ENCODE assay signal across 1 cellular context in the genomic region with DNA sequence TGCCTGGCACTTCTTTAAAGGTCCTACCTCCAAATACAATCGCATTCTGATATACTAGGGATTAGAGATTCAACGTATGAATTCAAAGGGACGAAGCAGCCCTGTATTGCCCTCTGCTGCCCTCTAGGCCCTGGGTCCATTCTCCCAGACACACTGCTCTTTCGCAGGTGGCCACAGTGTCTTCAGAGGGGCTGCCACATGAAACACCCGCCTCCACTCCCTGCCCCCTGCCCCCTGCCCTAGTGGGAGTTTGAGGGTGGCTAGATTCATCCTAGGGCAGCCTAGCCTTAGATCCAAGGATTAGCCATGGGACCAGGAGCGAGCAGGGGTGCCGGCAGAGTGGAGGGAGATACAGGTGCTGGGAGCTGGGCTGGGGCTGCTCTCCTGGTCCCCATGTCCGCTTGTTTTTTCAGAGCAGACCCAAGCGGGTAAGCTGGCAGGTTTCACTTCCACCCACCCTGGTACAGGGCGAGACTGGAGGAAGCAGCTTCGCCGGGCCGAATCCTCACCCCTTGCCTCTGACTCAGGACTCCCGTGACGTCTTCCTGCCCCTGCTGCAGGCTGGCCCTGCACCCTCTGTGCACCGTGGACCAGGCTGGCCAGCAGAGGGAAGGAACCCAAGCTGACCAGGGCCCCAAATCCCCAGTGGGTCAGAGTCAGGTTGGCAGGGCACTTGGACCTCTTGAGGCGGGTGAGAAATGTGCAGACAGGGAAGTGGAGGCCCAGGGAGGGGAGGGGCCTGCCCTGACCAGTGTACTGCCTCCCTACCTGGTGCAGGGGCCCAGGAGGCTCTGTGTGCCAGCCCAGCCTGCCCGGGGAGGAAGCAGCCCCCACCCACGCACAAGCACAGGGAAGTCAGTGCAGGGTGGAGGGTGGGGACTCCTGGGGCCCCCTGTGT.
A peak's percentile ranks its signal among the peaks of the same experiment; 100 is the strongest.
TF ChIP-seq lines count a peak whose summit lies in the region.

No MANE protein-coding gene starts in this region.

TF ChIP-seq in HepG2, 621 proteins besides CTCF, POLR2A, EP300 and RAD21 (continued from another document and continues in another):
- TF ChIP-seq, protein P1, sequence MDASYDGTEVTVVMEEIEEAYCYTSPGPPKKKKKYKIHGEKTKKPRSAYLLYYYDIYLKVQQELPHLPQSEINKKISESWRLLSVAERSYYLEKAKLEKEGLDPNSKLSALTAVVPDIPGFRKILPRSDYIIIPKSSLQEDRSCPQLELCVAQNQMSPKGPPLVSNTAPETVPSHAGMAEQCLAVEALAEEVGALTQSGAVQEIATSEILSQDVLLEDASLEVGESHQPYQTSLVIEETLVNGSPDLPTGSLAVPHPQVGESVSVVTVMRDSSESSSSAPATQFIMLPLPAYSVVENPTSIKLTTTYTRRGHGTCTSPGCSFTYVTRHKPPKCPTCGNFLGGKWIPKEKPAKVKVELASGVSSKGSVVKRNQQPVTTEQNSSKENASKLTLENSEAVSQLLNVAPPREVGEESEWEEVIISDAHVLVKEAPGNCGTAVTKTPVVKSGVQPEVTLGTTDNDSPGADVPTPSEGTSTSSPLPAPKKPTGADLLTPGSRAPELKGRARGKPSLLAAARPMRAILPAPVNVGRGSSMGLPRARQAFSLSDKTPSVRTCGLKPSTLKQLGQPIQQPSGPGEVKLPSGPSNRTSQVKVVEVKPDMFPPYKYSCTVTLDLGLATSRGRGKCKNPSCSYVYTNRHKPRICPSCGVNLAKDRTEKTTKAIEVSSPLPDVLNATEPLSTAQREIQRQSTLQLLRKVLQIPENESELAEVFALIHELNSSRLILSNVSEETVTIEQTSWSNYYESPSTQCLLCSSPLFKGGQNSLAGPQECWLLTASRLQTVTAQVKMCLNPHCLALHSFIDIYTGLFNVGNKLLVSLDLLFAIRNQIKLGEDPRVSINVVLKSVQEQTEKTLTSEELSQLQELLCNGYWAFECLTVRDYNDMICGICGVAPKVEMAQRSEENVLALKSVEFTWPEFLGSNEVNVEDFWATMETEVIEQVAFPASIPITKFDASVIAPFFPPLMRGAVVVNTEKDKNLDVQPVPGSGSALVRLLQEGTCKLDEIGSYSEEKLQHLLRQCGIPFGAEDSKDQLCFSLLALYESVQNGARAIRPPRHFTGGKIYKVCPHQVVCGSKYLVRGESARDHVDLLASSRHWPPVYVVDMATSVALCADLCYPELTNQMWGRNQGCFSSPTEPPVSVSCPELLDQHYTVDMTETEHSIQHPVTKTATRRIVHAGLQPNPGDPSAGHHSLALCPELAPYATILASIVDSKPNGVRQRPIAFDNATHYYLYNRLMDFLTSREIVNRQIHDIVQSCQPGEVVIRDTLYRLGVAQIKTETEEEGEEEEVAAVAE (CRISPR knock-in tag; IDR thresholded peaks at IDR 0.05; ENCODE audit: borderline replicate concordance) = no peak
- TF ChIP-seq, protein P2, sequence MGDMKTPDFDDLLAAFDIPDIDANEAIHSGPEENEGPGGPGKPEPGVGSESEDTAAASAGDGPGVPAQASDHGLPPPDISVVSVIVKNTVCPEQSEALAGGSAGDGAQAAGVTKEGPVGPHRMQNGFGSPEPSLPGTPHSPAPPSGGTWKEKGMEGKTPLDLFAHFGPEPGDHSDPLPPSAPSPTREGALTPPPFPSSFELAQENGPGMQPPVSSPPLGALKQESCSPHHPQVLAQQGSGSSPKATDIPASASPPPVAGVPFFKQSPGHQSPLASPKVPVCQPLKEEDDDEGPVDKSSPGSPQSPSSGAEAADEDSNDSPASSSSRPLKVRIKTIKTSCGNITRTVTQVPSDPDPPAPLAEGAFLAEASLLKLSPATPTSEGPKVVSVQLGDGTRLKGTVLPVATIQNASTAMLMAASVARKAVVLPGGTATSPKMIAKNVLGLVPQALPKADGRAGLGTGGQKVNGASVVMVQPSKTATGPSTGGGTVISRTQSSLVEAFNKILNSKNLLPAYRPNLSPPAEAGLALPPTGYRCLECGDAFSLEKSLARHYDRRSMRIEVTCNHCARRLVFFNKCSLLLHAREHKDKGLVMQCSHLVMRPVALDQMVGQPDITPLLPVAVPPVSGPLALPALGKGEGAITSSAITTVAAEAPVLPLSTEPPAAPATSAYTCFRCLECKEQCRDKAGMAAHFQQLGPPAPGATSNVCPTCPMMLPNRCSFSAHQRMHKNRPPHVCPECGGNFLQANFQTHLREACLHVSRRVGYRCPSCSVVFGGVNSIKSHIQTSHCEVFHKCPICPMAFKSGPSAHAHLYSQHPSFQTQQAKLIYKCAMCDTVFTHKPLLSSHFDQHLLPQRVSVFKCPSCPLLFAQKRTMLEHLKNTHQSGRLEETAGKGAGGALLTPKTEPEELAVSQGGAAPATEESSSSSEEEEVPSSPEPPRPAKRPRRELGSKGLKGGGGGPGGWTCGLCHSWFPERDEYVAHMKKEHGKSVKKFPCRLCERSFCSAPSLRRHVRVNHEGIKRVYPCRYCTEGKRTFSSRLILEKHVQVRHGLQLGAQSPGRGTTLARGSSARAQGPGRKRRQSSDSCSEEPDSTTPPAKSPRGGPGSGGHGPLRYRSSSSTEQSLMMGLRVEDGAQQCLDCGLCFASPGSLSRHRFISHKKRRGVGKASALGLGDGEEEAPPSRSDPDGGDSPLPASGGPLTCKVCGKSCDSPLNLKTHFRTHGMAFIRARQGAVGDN (CRISPR knock-in tag; IDR thresholded peaks at IDR 0.05) = peak; percentile 84
- no peak for TF ChIP-seq ZNF235 (CRISPR knock-in tag; IDR thresholded peaks at IDR 0.05; ENCODE audit: borderline replicate concordance)
- TF ChIP-seq RNF2 (conservative IDR thresholded peaks at IDR 0.05; ENCODE audit: low read depth) = no peak
- no peak for TF ChIP-seq CBX5 (CRISPR knock-in tag; IDR thresholded peaks at IDR 0.05; ENCODE audit: borderline replicate concordance)
- TF ChIP-seq U2AF1 (optimal IDR thresholded peaks at IDR 0.05; ENCODE audit: low read depth, low read length) = peak; percentile 37
- no peak for TF ChIP-seq ZNF607 (CRISPR knock-in tag; IDR thresholded peaks at IDR 0.05; ENCODE audit: borderline replicate concordance)
- TF ChIP-seq ATM (IDR thresholded peaks at IDR 0.05; ENCODE audit: borderline replicate concordance) = no peak
- TF ChIP-seq ELF3 (CRISPR knock-in tag; IDR thresholded peaks at IDR 0.05) = no peak; the same call in 1 of the 2 replicates
- TF ChIP-seq, protein P3, sequence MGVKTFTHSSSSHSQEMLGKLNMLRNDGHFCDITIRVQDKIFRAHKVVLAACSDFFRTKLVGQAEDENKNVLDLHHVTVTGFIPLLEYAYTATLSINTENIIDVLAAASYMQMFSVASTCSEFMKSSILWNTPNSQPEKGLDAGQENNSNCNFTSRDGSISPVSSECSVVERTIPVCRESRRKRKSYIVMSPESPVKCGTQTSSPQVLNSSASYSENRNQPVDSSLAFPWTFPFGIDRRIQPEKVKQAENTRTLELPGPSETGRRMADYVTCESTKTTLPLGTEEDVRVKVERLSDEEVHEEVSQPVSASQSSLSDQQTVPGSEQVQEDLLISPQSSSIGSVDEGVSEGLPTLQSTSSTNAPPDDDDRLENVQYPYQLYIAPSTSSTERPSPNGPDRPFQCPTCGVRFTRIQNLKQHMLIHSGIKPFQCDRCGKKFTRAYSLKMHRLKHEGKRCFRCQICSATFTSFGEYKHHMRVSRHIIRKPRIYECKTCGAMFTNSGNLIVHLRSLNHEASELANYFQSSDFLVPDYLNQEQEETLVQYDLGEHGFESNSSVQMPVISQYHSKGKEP (CRISPR knock-in tag; IDR thresholded peaks at IDR 0.05) = no peak
- no peak for TF ChIP-seq NPAS2 (CRISPR knock-in tag; IDR thresholded peaks at IDR 0.05; ENCODE audit: borderline replicate concordance)
- TF ChIP-seq HOXA5 (CRISPR knock-in tag; IDR thresholded peaks at IDR 0.05) = no peak
- 0 out of 2 replicates have a peak, but pooled peaks have one; percentile 62 for TF ChIP-seq ATF7-NPFF (CRISPR knock-in tag; IDR thresholded peaks at IDR 0.05; ENCODE audit: low read depth)
- TF ChIP-seq, protein P4, sequence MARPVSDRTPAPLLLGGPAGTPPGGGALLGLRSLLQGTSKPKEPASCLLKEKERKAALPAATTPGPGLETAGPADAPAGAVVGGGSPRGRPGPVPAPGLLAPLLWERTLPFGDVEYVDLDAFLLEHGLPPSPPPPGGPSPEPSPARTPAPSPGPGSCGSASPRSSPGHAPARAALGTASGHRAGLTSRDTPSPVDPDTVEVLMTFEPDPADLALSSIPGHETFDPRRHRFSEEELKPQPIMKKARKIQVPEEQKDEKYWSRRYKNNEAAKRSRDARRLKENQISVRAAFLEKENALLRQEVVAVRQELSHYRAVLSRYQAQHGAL (CRISPR knock-in tag; IDR thresholded peaks at IDR 0.05; ENCODE audit: not compliant biosample characterization) = no peak
- no peak for TF ChIP-seq PAF1 (CRISPR knock-in tag; IDR thresholded peaks at IDR 0.05)
- no peak for TF ChIP-seq ZNF17 (CRISPR knock-in tag; IDR thresholded peaks at IDR 0.05)
- no peak for TF ChIP-seq MED13 (CRISPR knock-in tag; IDR thresholded peaks at IDR 0.05)
- TF ChIP-seq LCORL (IDR thresholded peaks at IDR 0.05) = no peak
- no peak; the same call in 1 of the 2 replicates for TF ChIP-seq LCORL (CRISPR knock-in tag; IDR thresholded peaks at IDR 0.05)
- TF ChIP-seq KDM6A (CRISPR knock-in tag; IDR thresholded peaks at IDR 0.05; ENCODE audit: low read depth) = no peak
- no peak for TF ChIP-seq KDM5A (IDR thresholded peaks at IDR 0.05; ENCODE audit: borderline replicate concordance, low read length)
- TF ChIP-seq TRIM24 (CRISPR knock-in tag; IDR thresholded peaks at IDR 0.05) = no peak
- TF ChIP-seq, protein P5, sequence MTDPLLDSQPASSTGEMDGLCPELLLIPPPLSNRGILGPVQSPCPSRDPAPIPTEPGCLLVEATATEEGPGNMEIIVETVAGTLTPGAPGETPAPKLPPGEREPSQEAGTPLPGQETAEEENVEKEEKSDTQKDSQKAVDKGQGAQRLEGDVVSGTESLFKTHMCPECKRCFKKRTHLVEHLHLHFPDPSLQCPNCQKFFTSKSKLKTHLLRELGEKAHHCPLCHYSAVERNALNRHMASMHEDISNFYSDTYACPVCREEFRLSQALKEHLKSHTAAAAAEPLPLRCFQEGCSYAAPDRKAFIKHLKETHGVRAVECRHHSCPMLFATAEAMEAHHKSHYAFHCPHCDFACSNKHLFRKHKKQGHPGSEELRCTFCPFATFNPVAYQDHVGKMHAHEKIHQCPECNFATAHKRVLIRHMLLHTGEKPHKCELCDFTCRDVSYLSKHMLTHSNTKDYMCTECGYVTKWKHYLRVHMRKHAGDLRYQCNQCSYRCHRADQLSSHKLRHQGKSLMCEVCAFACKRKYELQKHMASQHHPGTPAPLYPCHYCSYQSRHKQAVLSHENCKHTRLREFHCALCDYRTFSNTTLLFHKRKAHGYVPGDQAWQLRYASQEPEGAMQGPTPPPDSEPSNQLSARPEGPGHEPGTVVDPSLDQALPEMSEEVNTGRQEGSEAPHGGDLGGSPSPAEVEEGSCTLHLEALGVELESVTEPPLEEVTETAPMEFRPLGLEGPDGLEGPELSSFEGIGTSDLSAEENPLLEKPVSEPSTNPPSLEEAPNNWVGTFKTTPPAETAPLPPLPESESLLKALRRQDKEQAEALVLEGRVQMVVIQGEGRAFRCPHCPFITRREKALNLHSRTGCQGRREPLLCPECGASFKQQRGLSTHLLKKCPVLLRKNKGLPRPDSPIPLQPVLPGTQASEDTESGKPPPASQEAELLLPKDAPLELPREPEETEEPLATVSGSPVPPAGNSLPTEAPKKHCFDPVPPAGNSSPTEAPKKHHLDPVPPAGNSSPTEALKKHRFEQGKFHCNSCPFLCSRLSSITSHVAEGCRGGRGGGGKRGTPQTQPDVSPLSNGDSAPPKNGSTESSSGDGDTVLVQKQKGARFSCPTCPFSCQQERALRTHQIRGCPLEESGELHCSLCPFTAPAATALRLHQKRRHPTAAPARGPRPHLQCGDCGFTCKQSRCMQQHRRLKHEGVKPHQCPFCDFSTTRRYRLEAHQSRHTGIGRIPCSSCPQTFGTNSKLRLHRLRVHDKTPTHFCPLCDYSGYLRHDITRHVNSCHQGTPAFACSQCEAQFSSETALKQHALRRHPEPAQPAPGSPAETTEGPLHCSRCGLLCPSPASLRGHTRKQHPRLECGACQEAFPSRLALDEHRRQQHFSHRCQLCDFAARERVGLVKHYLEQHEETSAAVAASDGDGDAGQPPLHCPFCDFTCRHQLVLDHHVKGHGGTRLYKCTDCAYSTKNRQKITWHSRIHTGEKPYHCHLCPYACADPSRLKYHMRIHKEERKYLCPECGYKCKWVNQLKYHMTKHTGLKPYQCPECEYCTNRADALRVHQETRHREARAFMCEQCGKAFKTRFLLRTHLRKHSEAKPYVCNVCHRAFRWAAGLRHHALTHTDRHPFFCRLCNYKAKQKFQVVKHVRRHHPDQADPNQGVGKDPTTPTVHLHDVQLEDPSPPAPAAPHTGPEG (CRISPR knock-in tag; IDR thresholded peaks at IDR 0.05) = no peak
- TF ChIP-seq SALL1 (CRISPR knock-in tag; IDR thresholded peaks at IDR 0.05) = 0 out of 2 replicates have a peak, but pooled peaks have one; percentile 27
- no peak for TF ChIP-seq ZNF775 (CRISPR knock-in tag; IDR thresholded peaks at IDR 0.05; ENCODE audit: borderline replicate concordance)
- TF ChIP-seq CAMTA2 (CRISPR knock-in tag; IDR thresholded peaks at IDR 0.05; ENCODE audit: borderline replicate concordance) = no peak
- TF ChIP-seq MEIS2 (CRISPR knock-in tag; IDR thresholded peaks at IDR 0.05) = no peak
- no peak for TF ChIP-seq ZNF446 (CRISPR knock-in tag; IDR thresholded peaks at IDR 0.05)
- 0 out of 2 replicates have a peak, but pooled peaks have one; percentile 41 for TF ChIP-seq SP4 (CRISPR knock-in tag; IDR thresholded peaks at IDR 0.05)
- TF ChIP-seq ZNF296 (CRISPR knock-in tag; conservative IDR thresholded peaks at IDR 0.05) = no peak
- no peak for TF ChIP-seq GFI1 (CRISPR knock-in tag; IDR thresholded peaks at IDR 0.05; ENCODE audit: borderline replicate concordance)
- TF ChIP-seq ZNF569 (CRISPR knock-in tag; IDR thresholded peaks at IDR 0.05; ENCODE audit: borderline replicate concordance) = no peak
- TF ChIP-seq SMARCE1 (IDR thresholded peaks at IDR 0.05; ENCODE audit: borderline replicate concordance) = no peak
- TF ChIP-seq ZNF790 (CRISPR knock-in tag; IDR thresholded peaks at IDR 0.05; ENCODE audit: borderline replicate concordance) = no peak
- TF ChIP-seq ZNF570 (CRISPR knock-in tag; IDR thresholded peaks at IDR 0.05; ENCODE audit: borderline replicate concordance) = no peak
